1 cellular context compared by ENCODE assay signal in the genomic region with DNA sequence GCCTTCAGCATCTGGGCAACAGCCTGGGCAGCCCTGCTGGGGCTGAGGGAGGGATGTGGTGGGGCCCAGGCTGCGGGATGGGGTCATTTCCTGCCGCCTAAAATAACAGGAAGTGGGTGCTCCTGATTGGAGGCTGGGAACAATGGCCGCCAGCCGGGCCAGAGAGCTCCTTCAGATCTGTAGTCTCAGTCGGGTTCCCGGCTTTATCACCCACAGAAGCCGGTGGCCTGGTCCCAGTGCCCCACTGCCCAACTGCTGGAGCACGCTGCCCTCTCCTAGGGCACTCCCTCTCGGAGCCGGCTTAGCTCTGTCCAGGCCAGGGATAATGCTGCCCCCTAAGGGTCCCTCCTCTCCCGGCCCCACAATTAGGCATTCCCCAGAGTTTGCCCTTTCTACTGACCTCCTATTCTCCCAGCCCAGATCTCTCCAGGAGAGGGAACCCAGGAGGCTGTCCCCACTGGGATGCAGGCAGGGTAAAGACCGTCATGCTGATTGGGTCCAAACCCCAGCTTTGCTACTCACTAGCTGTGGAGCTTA.
A peak's percentile ranks its signal among the peaks of the same experiment; 100 is the strongest.
TF ChIP-seq lines count a peak whose summit lies in the region.

No MANE protein-coding gene starts in this region.

TF ChIP-seq in K562, 482 proteins besides CTCF, POLR2A, EP300 and RAD21 (continues in another document):
- TF ChIP-seq HNRNPL (IDR thresholded peaks at IDR 0.05; ENCODE audit: low read depth, low read length) (no peak), U2AF2 (optimal IDR thresholded peaks at IDR 0.05; ENCODE audit: low read depth, low read length) (no peak), GTF2F1 (IDR thresholded peaks at IDR 0.05; ENCODE audit: low read depth, low read length) (no peak), TARDBP (IDR thresholded peaks at IDR 0.05) (0 out of 2 replicates have a peak, but pooled peaks have one; percentile 28), SIN3B (IDR thresholded peaks at IDR 0.05; ENCODE audit: low read depth) (peak; percentile 47; the same call in 1 of the 2 replicates), KHSRP (IDR thresholded peaks at IDR 0.05) (no peak), SMARCE1 (IDR thresholded peaks at IDR 0.05) (peak; percentile 48; the same call in 1 of the 2 replicates), CBX3 (IDR thresholded peaks at IDR 0.05; ENCODE audit: borderline replicate concordance in 1 of 2, low read length in 2 of 2) (no peak), IFI16 (CRISPR knock-in tag; IDR thresholded peaks at IDR 0.05) (no peak), CTBP1 (IDR thresholded peaks at IDR 0.05; ENCODE audit: borderline replicate concordance) (peak; percentile 66; the same call in 1 of the 2 replicates), ZZZ3 (IDR thresholded peaks at IDR 0.05) (no peak), RBBP5 (IDR thresholded peaks at IDR 0.05; ENCODE audit: borderline replicate concordance, insufficient read depth, low read length, poor library complexity, severe bottlenecking) (peak; percentile 54), HNRNPLL (IDR thresholded peaks at IDR 0.05; ENCODE audit: low read depth, low read length, poor library complexity, severe bottlenecking) (no peak), POLR2G (IDR thresholded peaks at IDR 0.05; ENCODE audit: low read depth, low read length) (peak; percentile 88), TEAD4 (IDR thresholded peaks at IDR 0.05; ENCODE audit: low read length) (no peak; the same call in 1 of the 2 replicates), TEAD4 (CRISPR knock-in tag; IDR thresholded peaks at IDR 0.05; ENCODE audit: borderline replicate concordance) (no peak), RCOR1 (IDR thresholded peaks at IDR 0.05; ENCODE audit: borderline replicate concordance in 1 of 2, low read depth in 2 of 2, low read length in 2 of 2) (peak; percentile 46 to 47; a peak in 1 of 4 replicates), DIDO1 (tag; IDR thresholded peaks at IDR 0.05; ENCODE audit: low read depth) (no peak), ZNF584 (CRISPR knock-in tag; IDR thresholded peaks at IDR 0.05; ENCODE audit: low read depth) (peak; percentile 37), KLF6 (CRISPR knock-in tag; IDR thresholded peaks at IDR 0.05; ENCODE audit: borderline replicate concordance) (peak; percentile 23; the same call in 1 of the 2 replicates), RUNX1 (IDR thresholded peaks at IDR 0.05; ENCODE audit: low read depth) (no peak), TAL1 (IDR thresholded peaks at IDR 0.05) (no peak), ZNF124 (CRISPR knock-in tag; IDR thresholded peaks at IDR 0.05) (no peak), CAMTA2 (CRISPR knock-in tag; conservative IDR thresholded peaks at IDR 0.05) (no peak), MEF2A (IDR thresholded peaks at IDR 0.05; ENCODE audit: control insufficient read depth, low read depth, low read length) (no peak), ZNF311 (CRISPR knock-in tag; IDR thresholded peaks at IDR 0.05) (peak; percentile 64), NFXL1 (CRISPR knock-in tag; IDR thresholded peaks at IDR 0.05) (no peak), SMAD4 (CRISPR knock-in tag; conservative IDR thresholded peaks at IDR 0.05) (peak; percentile 83), RBM34 (IDR thresholded peaks at IDR 0.05; ENCODE audit: borderline replicate concordance, insufficient read depth, low read length) (no peak), MTA1 (IDR thresholded peaks at IDR 0.05; ENCODE audit: borderline replicate concordance) (no peak), BHLHE40 (IDR thresholded peaks at IDR 0.05; ENCODE audit: low read length) (0 out of 2 replicates have a peak, but pooled peaks have one; percentile 30), NCOA4 (IDR thresholded peaks at IDR 0.05; ENCODE audit: partially characterized antibody) (no peak), NFYB (IDR thresholded peaks at IDR 0.05; ENCODE audit: extremely low read depth, insufficient read length) (no peak), HMG20B (CRISPR knock-in tag; IDR thresholded peaks at IDR 0.05) (no peak), NR2C1 (IDR thresholded peaks at IDR 0.05) (no peak; the same call in 1 of the 2 replicates), NR2C1 (tag; IDR thresholded peaks at IDR 0.05) (peak; percentile 57), CBFA2T2 (conservative IDR thresholded peaks at IDR 0.05) (no peak)
- TF ChIP-seq, protein P1, sequence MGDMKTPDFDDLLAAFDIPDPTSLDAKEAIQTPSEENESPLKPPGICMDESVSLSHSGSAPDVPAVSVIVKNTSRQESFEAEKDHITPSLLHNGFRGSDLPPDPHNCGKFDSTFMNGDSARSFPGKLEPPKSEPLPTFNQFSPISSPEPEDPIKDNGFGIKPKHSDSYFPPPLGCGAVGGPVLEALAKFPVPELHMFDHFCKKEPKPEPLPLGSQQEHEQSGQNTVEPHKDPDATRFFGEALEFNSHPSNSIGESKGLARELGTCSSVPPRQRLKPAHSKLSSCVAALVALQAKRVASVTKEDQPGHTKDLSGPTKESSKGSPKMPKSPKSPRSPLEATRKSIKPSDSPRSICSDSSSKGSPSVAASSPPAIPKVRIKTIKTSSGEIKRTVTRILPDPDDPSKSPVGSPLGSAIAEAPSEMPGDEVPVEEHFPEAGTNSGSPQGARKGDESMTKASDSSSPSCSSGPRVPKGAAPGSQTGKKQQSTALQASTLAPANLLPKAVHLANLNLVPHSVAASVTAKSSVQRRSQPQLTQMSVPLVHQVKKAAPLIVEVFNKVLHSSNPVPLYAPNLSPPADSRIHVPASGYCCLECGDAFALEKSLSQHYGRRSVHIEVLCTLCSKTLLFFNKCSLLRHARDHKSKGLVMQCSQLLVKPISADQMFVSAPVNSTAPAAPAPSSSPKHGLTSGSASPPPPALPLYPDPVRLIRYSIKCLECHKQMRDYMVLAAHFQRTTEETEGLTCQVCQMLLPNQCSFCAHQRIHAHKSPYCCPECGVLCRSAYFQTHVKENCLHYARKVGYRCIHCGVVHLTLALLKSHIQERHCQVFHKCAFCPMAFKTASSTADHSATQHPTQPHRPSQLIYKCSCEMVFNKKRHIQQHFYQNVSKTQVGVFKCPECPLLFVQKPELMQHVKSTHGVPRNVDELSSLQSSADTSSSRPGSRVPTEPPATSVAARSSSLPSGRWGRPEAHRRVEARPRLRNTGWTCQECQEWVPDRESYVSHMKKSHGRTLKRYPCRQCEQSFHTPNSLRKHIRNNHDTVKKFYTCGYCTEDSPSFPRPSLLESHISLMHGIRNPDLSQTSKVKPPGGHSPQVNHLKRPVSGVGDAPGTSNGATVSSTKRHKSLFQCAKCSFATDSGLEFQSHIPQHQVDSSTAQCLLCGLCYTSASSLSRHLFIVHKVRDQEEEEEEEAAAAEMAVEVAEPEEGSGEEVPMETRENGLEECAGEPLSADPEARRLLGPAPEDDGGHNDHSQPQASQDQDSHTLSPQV (IDR thresholded peaks at IDR 0.05) = peak; percentile 92
- TF ChIP-seq, protein P2, sequence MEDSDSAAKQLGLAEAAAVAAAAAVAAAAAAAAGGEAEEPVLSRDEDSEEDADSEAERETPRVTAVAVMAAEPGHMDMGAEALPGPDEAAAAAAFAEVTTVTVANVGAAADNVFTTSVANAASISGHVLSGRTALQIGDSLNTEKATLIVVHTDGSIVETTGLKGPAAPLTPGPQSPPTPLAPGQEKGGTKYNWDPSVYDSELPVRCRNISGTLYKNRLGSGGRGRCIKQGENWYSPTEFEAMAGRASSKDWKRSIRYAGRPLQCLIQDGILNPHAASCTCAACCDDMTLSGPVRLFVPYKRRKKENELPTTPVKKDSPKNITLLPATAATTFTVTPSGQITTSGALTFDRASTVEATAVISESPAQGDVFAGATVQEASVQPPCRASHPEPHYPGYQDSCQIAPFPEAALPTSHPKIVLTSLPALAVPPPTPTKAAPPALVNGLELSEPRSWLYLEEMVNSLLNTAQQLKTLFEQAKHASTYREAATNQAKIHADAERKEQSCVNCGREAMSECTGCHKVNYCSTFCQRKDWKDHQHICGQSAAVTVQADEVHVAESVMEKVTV (CRISPR knock-in tag; IDR thresholded peaks at IDR 0.05) = 0 out of 2 replicates have a peak, but pooled peaks have one; percentile 3
- TF ChIP-seq, protein P3, sequence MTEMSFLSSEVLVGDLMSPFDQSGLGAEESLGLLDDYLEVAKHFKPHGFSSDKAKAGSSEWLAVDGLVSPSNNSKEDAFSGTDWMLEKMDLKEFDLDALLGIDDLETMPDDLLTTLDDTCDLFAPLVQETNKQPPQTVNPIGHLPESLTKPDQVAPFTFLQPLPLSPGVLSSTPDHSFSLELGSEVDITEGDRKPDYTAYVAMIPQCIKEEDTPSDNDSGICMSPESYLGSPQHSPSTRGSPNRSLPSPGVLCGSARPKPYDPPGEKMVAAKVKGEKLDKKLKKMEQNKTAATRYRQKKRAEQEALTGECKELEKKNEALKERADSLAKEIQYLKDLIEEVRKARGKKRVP (CRISPR knock-in tag; IDR thresholded peaks at IDR 0.05) = peak; percentile 28
- TF ChIP-seq, protein P4, sequence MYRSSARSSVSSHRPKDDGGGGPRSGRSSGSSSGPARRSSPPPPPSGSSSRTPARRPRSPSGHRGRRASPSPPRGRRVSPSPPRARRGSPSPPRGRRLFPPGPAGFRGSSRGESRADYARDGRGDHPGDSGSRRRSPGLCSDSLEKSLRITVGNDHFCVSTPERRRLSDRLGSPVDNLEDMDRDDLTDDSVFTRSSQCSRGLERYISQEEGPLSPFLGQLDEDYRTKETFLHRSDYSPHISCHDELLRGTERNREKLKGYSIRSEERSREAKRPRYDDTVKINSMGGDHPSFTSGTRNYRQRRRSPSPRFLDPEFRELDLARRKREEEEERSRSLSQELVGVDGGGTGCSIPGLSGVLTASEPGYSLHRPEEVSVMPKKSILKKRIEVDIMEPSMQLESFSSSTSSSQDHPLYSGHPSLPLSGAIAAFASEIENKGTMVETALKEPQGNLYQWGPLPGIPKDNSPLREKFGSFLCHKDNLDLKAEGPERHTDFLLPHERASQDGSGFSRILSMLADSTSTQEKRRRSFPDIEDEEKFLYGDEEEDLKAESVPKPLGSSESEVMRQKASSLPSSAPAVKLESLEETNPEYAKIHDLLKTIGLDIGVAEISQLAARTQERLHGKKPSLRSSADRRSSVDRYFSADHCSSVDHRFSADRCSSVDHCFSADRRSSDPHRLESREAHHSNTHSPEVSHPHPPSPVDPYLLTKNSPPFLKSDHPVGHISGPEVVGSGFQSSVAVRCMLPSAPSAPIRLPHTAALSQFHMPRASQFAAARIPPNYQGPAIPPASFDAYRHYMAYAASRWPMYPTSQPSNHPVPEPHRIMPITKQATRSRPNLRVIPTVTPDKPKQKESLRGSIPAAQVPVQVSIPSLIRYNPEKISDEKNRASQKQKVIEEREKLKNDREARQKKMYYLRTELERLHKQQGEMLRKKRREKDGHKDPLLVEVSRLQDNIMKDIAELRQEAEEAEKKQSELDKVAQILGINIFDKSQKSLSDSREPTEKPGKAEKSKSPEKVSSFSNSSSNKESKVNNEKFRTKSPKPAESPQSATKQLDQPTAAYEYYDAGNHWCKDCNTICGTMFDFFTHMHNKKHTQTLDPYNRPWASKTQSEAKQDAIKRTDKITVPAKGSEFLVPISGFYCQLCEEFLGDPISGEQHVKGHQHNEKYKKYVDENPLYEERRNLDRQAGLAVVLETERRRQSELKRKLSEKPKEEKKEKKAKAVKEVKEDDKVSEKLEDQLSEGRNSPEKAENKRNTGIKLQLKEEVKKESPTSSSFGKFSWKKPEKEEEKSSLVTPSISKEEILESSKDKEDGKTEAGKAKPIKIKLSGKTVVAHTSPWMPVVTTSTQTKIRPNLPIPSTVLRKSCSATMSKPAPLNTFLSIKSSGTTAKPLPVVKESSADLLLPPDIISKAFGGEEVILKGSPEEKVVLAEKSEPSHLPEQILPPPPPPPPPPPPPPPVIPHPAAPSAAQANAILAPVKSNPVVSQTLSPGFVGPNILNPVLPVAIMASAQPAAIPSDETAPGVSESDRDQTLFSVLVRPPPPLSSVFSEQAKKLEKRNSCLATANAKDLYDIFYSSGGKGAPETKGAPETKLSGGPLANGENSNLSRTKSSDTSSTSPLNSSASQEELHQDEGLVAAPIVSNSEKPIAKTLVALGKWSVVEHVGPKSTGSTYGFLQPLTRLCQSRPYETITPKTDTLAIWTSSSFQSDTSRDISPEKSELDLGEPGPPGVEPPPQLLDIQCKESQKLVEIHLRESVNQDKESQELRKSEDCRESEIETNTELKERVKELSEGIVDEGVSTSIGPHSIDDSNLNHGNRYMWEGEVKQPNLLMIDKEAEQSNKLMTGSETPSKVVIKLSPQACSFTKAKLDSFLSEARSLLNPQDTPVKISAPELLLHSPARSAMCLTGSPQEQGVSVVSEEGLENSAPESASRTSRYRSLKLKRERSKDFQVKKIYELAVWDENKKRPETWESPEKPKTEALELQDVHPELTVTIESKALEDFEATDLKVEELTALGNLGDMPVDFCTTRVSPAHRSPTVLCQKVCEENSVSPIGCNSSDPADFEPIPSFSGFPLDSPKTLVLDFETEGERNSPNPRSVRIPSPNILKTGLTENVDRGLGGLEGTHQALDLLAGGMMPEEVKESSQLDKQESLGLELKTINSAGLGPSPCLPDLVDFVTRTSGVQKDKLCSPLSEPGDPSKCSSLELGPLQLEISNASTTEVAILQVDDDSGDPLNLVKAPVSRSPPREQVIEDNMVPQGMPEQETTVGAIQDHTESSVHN (IDR thresholded peaks at IDR 0.05; ENCODE audit: borderline replicate concordance in 1 of 2, low read depth in 1 of 2) = no peak
- TF ChIP-seq, protein P5, sequence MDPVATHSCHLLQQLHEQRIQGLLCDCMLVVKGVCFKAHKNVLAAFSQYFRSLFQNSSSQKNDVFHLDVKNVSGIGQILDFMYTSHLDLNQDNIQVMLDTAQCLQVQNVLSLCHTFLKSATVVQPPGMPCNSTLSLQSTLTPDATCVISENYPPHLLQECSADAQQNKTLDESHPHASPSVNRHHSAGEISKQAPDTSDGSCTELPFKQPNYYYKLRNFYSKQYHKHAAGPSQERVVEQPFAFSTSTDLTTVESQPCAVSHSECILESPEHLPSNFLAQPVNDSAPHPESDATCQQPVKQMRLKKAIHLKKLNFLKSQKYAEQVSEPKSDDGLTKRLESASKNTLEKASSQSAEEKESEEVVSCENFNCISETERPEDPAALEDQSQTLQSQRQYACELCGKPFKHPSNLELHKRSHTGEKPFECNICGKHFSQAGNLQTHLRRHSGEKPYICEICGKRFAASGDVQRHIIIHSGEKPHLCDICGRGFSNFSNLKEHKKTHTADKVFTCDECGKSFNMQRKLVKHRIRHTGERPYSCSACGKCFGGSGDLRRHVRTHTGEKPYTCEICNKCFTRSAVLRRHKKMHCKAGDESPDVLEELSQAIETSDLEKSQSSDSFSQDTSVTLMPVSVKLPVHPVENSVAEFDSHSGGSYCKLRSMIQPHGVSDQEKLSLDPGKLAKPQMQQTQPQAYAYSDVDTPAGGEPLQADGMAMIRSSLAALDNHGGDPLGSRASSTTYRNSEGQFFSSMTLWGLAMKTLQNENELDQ (CRISPR knock-in tag; IDR thresholded peaks at IDR 0.05; ENCODE audit: borderline replicate concordance) = no peak
- TF ChIP-seq, protein P6, sequence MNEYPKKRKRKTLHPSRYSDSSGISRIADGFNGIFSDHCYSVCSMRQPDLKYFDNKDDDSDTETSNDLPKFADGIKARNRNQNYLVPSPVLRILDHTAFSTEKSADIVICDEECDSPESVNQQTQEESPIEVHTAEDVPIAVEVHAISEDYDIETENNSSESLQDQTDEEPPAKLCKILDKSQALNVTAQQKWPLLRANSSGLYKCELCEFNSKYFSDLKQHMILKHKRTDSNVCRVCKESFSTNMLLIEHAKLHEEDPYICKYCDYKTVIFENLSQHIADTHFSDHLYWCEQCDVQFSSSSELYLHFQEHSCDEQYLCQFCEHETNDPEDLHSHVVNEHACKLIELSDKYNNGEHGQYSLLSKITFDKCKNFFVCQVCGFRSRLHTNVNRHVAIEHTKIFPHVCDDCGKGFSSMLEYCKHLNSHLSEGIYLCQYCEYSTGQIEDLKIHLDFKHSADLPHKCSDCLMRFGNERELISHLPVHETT (CRISPR knock-in tag; conservative IDR thresholded peaks at IDR 0.05 in 1 of 2, IDR thresholded peaks at IDR 0.05 in 1 of 2) = no peak
